Comparison of ENCODE assay signal across 9 cellular contexts in the genomic region with DNA sequence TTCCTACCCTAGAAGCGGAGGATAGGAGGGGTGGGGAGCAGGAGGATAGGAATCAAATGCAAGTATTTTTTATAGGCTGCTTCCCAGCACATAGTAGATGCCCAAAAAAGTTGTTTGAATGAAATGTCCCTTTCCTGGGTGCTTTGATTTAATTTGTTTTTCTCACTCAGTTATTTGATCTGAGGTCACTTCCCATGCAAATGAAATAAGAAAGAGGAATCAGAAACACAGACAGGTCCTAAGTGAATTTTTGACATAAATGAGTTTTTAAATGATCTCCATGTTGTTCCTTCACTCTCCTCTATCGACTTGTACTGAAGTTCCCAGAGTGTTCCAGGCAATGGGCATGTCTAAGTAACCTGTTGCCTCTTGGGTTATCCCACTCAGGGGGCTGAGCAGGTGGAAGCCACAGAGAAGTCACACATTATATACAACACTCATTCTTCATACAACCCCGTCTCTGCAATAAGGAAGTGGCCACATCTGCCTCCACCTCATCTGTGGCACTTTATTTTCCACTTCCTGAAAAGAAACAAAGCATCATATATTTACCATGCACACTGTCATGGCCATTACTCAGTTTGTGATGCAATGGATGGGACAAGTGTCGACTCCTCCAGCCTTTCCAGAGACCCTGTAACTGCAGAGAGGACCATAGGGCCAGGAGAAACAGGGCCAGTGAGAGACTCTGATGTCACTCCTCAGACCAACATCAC.
DNase-seq lines count a peak whose midpoint lies in the region; ATAC-seq and TF ChIP-seq lines count a peak whose summit lies in the region.
"Had no signal": no experiment of that assay in that cellular context is flagged by ENCODE, and none has a peak within 500 bp of the region (broad histone marks: within the 10 kb centered on the region; RNA-seq: fewer than 3 reads in every experiment).

No MANE protein-coding gene starts in this region.

- peaks cover 17 to 19% of the 10 kb centered on the region in 2 donors for H3K4me1 Mint-ChIP-seq in effector memory CD8-positive, alpha-beta T cell (ENCODE audit: low read depth in 2 of 2)

- ATAC-seq in GM18505 (IDR thresholded peaks at IDR 0.05; ENCODE audit: unreplicated experiment) (peak; percentile 77), HG02610 (IDR thresholded peaks at IDR 0.05; ENCODE audit: unreplicated experiment) (peak; percentile 64), SK-N-SH treated with all-trans-retinoic acid at 6 μM for 48 hours (no peak), HG02798 (IDR thresholded peaks at IDR 0.05; ENCODE audit: poor library complexity, unreplicated experiment) (no peak)
- ATAC-seq in effector memory CD8-positive, alpha-beta T cell (replicated peaks) = peak; percentile 85

- H3K36me3 Mint-ChIP-seq in effector memory CD8-positive, alpha-beta T cell (ENCODE audit: insufficient read depth) = no peaks in the 10 kb centered on the region

- H3K4me3 Mint-ChIP-seq in effector memory CD8-positive, alpha-beta T cell = peak overlapping the region; percentile 3 to 58

- H3K9me3 Mint-ChIP-seq in effector memory CD8-positive, alpha-beta T cell = no peaks in the 10 kb centered on the region

- TF ChIP-seq CTCF in foreskin fibroblast (IDR thresholded peaks at IDR 0.05; ENCODE audit: low read depth, low read length) = no peak

- H3K27ac Mint-ChIP-seq in effector memory CD8-positive, alpha-beta T cell = peak overlapping the region; percentile 70 to 85

- DNase-seq in NAMALWA (ENCODE audit: low spot score) (peak; percentile 58), foreskin fibroblast (no peak)
- DNase-seq in effector memory CD8-positive, alpha-beta T cell = peak in 1 of 3 experiments; percentile 7
- DNase-seq in effector CD4-positive, alpha-beta T cell = no peak
- DNase-seq: mesendoderm had no signal

- H3K4me3 ChIP-seq in foreskin fibroblast (ENCODE audit: low read depth in 1 of 2, low read length in 2 of 2) = no peak overlapping the region

- peaks cover 11 to 12% of the 10 kb centered on the region in 2 donors for H3K27me3 Mint-ChIP-seq in effector memory CD8-positive, alpha-beta T cell

- TF ChIP-seq POLR2A in GM18505 (IDR thresholded peaks at IDR 0.05; ENCODE audit: borderline replicate concordance, extremely low read depth, insufficient read depth, insufficient read length) = no peak

TF ChIP-seq in SK-N-SH treated with all-trans-retinoic acid at 6 μM for 48 hours, 23 proteins besides CTCF, POLR2A, EP300 and RAD21:
- no peak for TF ChIP-seq SNAI2 (CRISPR knock-in tag; IDR thresholded peaks at IDR 0.05)

Comparison
In these comparisons a context has a peak if more than half of its experiments do, and no peak if none do; other contexts are left out.
1. ATAC-seq: peak in GM18505 (single experiment), HG02610 (single experiment) and effector memory CD8-positive, alpha-beta T cell (single experiment); none in SK-N-SH treated with all-trans-retinoic acid at 6 μM for 48 hours (single experiment) and HG02798 (single experiment).